ENCODE assay signal across 14 cellular contexts in the genomic region with DNA sequence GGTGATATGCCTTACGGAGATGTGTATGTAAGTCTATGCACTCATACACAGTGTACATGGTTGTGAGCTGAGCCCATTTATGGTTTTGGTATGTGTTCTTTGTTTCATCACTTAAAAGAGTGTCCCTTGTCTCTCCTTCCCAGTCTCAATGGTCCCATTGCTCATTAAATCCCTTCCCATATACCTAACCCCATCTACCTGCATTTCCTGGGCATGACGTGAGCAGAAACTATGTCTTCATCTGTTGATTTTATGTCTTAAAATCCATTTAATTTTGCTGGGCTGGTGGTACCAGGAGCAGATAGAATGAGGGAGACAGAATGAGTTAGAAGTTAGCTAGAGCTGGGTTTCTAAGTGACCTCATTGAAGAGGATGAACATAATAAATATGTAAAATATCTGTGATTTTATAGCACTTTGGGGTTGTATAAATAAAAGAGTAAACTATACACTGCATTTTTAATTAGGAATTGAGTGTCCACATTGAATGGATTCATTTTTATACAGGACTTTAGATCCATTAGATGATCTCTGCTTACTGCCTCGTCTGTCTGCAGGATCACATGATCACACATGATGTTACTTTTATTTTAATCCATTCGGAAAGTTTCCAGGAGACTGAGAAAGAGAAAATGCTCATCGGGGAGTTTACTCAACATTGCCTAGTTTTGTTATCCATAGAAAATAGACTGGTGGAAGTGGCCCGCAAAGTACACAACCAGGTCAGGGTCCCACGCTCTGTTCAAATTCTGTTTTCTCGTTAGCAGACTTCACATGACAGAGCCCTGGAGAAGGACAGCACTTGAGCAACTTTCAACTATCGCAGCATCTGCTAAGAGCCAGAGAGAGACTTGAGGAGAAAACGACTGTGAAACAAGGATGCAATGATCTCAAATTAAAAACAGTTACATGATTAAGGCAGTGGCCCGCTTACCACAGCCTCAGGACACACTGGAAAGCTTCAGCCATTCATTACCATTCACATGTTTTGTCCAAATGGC. TPM values are rescaled to one million over a fixed set of nuclear protein-coding genes. Genes with fewer than 3 reads are reported as not detected.
DNase-seq lines count a peak whose midpoint lies in the region; ATAC-seq and TF ChIP-seq lines count a peak whose summit lies in the region.
"Had no signal": no experiment of that assay in that cellular context is flagged by ENCODE, and none has a peak within 500 bp of the region (broad histone marks: within the 10 kb centered on the region; RNA-seq: fewer than 3 reads in every experiment).

No MANE protein-coding gene starts in this region.

- H3K79me2 ChIP-seq in trophoblast cell (ENCODE audit: control insufficient read depth, insufficient read depth, low read length, poor library complexity) = no peaks in the 10 kb centered on the region

- no peak overlapping the region for H4K91ac ChIP-seq in trophoblast cell (ENCODE audit: low read depth, low read length)

- H4K8ac ChIP-seq in trophoblast cell (ENCODE audit: low read depth, low read length) = no peak overlapping the region

- intact Hi-C loops in A673 (cut with micrococcal nuclease; ENCODE audit: unreplicated experiment) (no loop called here), Right ventricle myocardium inferior (cut with DNase I) (no loop called here)

- CTCF ChIA-PET in A673 (lab: Charles Lee) = no interaction called here
- CTCF ChIA-PET in T-cell (lab: Charles Lee) = no interaction called here

- H3K36me3 ChIP-seq in A673 (ENCODE audit: insufficient read depth, low read length, poor library complexity, severe bottlenecking) (no peaks in the 10 kb centered on the region), adipocyte (ENCODE audit: control insufficient read depth, insufficient read depth, low read length, severe bottlenecking) (no peaks in the 10 kb centered on the region), trophoblast cell (ENCODE audit: control insufficient read depth in 1 of 2, insufficient read depth in 2 of 2, low read length in 2 of 2) (no peaks in the 10 kb centered on the region)

- H3K4me3 Mint-ChIP-seq in T-cell = no peak overlapping the region
- H3K4me3 Mint-ChIP-seq in stimulated activated memory B cell treated with anti-CD40 and anti-IgM and Interleukin-4, amounts not matched to agents 10 μg/mL and 1 μg/mL and 100 μg/mL, for 72 hours = no peak overlapping the region

- H2BK12ac ChIP-seq in trophoblast cell (ENCODE audit: low read length) = no peak overlapping the region

- H3K27me3 Mint-ChIP-seq in T-cell = peaks cover 2 to 13% of the 10 kb centered on the region in 2 donors
- no peaks in the 10 kb centered on the region for H3K27me3 Mint-ChIP-seq in stimulated activated memory B cell treated with anti-CD40 and anti-IgM and Interleukin-4, amounts not matched to agents 10 μg/mL and 1 μg/mL and 100 μg/mL, for 72 hours

- H2BK5ac ChIP-seq in trophoblast cell (ENCODE audit: low read depth, low read length, poor library complexity) = no peak overlapping the region

- no peak overlapping the region for H3K14ac ChIP-seq in trophoblast cell (ENCODE audit: low read length)

- H3K4ac ChIP-seq in trophoblast cell (ENCODE audit: low read depth, low read length) = no peak overlapping the region

- no peaks in the 10 kb centered on the region for H3K9me3 Mint-ChIP-seq in T-cell
- peaks cover 3% of the 10 kb centered on the region for H3K9me3 Mint-ChIP-seq in stimulated activated memory B cell treated with anti-CD40 and anti-IgM and Interleukin-4, amounts not matched to agents 10 μg/mL and 1 μg/mL and 100 μg/mL, for 72 hours

- H3K4me1 Mint-ChIP-seq in T-cell = no peaks in the 10 kb centered on the region
- no peaks in the 10 kb centered on the region for H3K4me1 Mint-ChIP-seq in stimulated activated memory B cell treated with anti-CD40 and anti-IgM and Interleukin-4, amounts not matched to agents 10 μg/mL and 1 μg/mL and 100 μg/mL, for 72 hours

- TF ChIP-seq CTCF in A673 (conservative IDR thresholded peaks at IDR 0.05; ENCODE audit: low read depth, low read length) = no peak

- no peak overlapping the region for H3K18ac ChIP-seq in trophoblast cell (ENCODE audit: low read length)

- DNase-seq in A673 (ENCODE audit: low spot score) (no peak), adipocyte (ENCODE audit: low read depth) (peak; percentile 78), Right ventricle myocardium inferior (ENCODE audit: missing footprints) (no peak), trophoblast cell (peak; percentile 61 to 87), T-cell (no peak)
- DNase-seq: activated CD4-positive, alpha-beta T cell treated with anti-CD3 and anti-CD28 coated beads for 1 hour; activated gamma-delta T cell; GDM1; left colon; NCI-H187 treated with DMSO at 0.1 percent for 48 hours; stimulated activated naive CD8-positive, alpha-beta T cell treated with anti-CD3 and anti-CD28 coated beads, Interleukin-15, Interleukin-2, amounts not matched to agents 100 U/mL and 50 U/mL, for 24 hours had no signal

- H3K27ac ChIP-seq in A673 (ENCODE audit: low read depth, low read length, poor library complexity, severe bottlenecking) = peak overlapping the region; percentile 83
- H3K27ac ChIP-seq in trophoblast cell (ENCODE audit: low read depth, low read length) = no peak overlapping the region

- H3K23ac ChIP-seq in trophoblast cell (ENCODE audit: low read length) = no peak overlapping the region

- no peak overlapping the region for H2BK120ac ChIP-seq in trophoblast cell (ENCODE audit: insufficient read depth, low read length, poor library complexity)

- no peaks in the 10 kb centered on the region for H3K79me1 ChIP-seq in trophoblast cell (ENCODE audit: low read length)

- H3K4me1 ChIP-seq in A673 (ENCODE audit: insufficient read depth, low read length, poor library complexity, severe bottlenecking) (peaks cover 31% of the 10 kb centered on the region), adipocyte (ENCODE audit: control insufficient read depth, insufficient read depth, low read length) (peaks cover 42% of the 10 kb centered on the region), trophoblast cell (ENCODE audit: control insufficient read depth in 1 of 2, insufficient read depth in 2 of 2, low read length in 2 of 2) (no peaks in the 10 kb centered on the region)

- WGBS in trophoblast cell (ENCODE audit: extremely low coverage, insufficient coverage, insufficient read length) = no CpG with 5 or more reads among the region's 11 CpGs

- POLR2A ChIA-PET in A673 (lab: Charles Lee; ENCODE audit: low non-redundant PET) (no interaction called here), T-cell (lab: Charles Lee) (no interaction called here)

- H3K4me3 ChIP-seq in A673 (ENCODE audit: low read depth, low read length, poor library complexity, severe bottlenecking) (no peak overlapping the region), adipocyte (ENCODE audit: low read length) (peak overlapping the region; percentile 69), trophoblast cell (ENCODE audit: low read depth, low read length) (no peak overlapping the region)

- H4K12ac ChIP-seq in trophoblast cell (ENCODE audit: low read depth, low read length) = no peak overlapping the region

- no peak overlapping the region for H3K4me2 ChIP-seq in trophoblast cell (ENCODE audit: low read length)

- H3K9me3 ChIP-seq in A673 (ENCODE audit: low read depth, low read length, poor library complexity, severe bottlenecking) = no peaks in the 10 kb centered on the region
- no peaks in the 10 kb centered on the region for H3K9me3 ChIP-seq in adipocyte (ENCODE audit: control insufficient read depth, low read length)
- H3K9me3 ChIP-seq in trophoblast cell (ENCODE audit: insufficient read depth, low read depth, low read length) = no peaks in the 10 kb centered on the region

- H2AFZ ChIP-seq in trophoblast cell (ENCODE audit: insufficient read depth, low read length, poor library complexity) = no peak overlapping the region

- no peak overlapping the region for H3K27ac Mint-ChIP-seq in T-cell
- no peak overlapping the region for H3K27ac Mint-ChIP-seq in stimulated activated memory B cell treated with anti-CD40 and anti-IgM and Interleukin-4, amounts not matched to agents 10 μg/mL and 1 μg/mL and 100 μg/mL, for 72 hours

- no TSS peak for BruUV-seq in A673 (replicated peaks; lab: Mats Ljungman, UMichigan)

- H3K36me3 Mint-ChIP-seq in T-cell = no peaks in the 10 kb centered on the region
- no peaks in the 10 kb centered on the region for H3K36me3 Mint-ChIP-seq in stimulated activated memory B cell treated with anti-CD40 and anti-IgM and Interleukin-4, amounts not matched to agents 10 μg/mL and 1 μg/mL and 100 μg/mL, for 72 hours

- peak overlapping the region; percentile 83 for H3K9ac ChIP-seq in adipocyte (ENCODE audit: low read length)
- peak overlapping the region; percentile 9 for H3K9ac ChIP-seq in trophoblast cell (ENCODE audit: low read length)

- ATAC-seq in Right ventricle myocardium inferior (peak; percentile 73), T-cell (replicated peaks in 1 of 4) (no peak), GM19324 (IDR thresholded peaks at IDR 0.05; ENCODE audit: low FRiP score, unreplicated experiment) (no peak), HG02852 (IDR thresholded peaks at IDR 0.05; ENCODE audit: unreplicated experiment) (no peak)
- no peak for ATAC-seq in stimulated activated memory B cell treated with anti-CD40 and anti-IgM and Interleukin-4, amounts not matched to agents 10 μg/mL and 1 μg/mL and 100 μg/mL, for 72 hours
- ATAC-seq: left colon; stimulated activated naive CD8-positive, alpha-beta T cell treated with anti-CD3 and anti-CD28 coated beads, Interleukin-15, Interleukin-2, amounts not matched to agents 100 U/mL and 50 U/mL, for 24 hours had no signal

- H3K27me3 ChIP-seq in A673 (replicated peaks; ENCODE audit: insufficient read depth, low read depth, low read length, poor library complexity) = no peaks in the 10 kb centered on the region
- H3K27me3 ChIP-seq in adipocyte (replicated peaks; ENCODE audit: control insufficient read depth, insufficient read depth, low read length) = no peaks in the 10 kb centered on the region
- H3K27me3 ChIP-seq in trophoblast cell (ENCODE audit: insufficient read depth, low read length) = no peaks in the 10 kb centered on the region

- no peak overlapping the region for H2AK5ac ChIP-seq in trophoblast cell (ENCODE audit: low read length)

RNA-seq across cellular contexts. Expression of gene ADAMTS1, which starts 44.5 kb away (rescaled TPM):
- 14.0 and 17.9 TPM in 2 replicates for total RNA-seq in A673 (2021)
- 59.3 TPM for total RNA-seq in Right ventricle myocardium inferior
- polyA plus RNA-seq in trophoblast cell (2013) = 189 and 201 TPM in 2 replicates
- total RNA-seq in T-cell = 1 to 10 TPM in 2 of 5 donors, under 1 TPM in 3; 0.40 to 1.7 (median 0.72) TPM

Comparison
In these comparisons a context has a peak if more than half of its experiments do, and no peak if none do; other contexts are left out.
1. DNase-seq: peak in adipocyte (single experiment) and trophoblast cell (2 of 2); none in A673 (single experiment), Right ventricle myocardium inferior (single experiment) and T-cell (0 of 34).